1 cellular context compared by ENCODE assay signal in the genomic region with DNA sequence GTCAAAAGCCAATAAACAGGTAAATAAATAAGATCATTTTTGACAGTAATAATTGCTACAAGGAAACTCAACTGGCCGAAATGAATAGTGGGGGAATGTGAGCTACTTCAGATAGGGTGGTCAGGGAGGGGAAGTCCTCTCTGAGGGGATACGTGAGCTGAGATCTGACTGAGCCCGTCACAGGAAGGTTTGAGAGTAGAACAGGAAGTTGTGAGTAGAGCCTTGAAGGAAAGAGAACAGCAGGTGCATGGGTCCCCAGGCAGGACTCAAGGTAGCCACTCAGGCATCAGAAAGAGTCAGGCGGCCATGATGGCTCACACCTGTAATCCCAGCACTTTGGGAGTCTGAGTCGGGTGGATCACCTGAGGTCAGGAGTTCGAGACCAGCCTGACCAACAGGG.
TF ChIP-seq lines count a peak whose summit lies in the region.

No MANE protein-coding gene starts in this region.

TF ChIP-seq in GM12878, 131 proteins besides CTCF, POLR2A, EP300 and RAD21:
- TF ChIP-seq MYB (IDR thresholded peaks at IDR 0.05; ENCODE audit: borderline replicate concordance, low read depth, low read length): no peak
- TF ChIP-seq NR2C2 (IDR thresholded peaks at IDR 0.05; ENCODE audit: borderline replicate concordance, control insufficient read depth, insufficient read length, low read depth): no peak
